Comparison of ENCODE assay signal across 6 cellular contexts in the genomic region with DNA sequence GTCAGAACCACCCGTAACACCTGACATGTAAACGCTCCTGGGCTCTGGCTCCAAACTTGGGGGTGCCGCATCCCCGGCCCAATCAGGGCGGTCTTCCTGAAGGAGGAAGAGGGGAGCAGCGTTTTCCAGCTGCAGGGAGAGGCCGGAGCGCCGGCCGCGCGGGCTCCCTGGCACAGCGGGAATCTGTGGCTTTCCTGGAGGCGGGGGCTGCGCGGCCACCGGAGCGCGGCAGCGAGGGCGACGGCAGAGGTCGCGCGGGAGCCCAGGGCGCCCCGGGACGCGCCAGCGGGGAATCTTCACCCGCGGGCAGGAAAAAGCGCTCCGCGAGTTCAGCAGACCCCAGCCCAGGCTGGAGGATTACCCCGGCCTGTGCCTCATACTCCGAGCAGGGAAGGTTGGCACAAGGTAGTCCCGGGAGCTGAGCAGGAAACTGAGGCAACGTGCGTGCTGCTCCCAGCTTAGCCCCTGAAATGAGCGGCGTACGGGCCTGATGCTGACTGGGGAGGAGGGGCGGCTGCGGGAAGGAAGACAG. TPM values are rescaled to one million over a fixed set of nuclear protein-coding genes. Genes with fewer than 3 reads are reported as not detected.
DNase-seq lines count a peak whose midpoint lies in the region; ATAC-seq and TF ChIP-seq lines count a peak whose summit lies in the region.

No MANE protein-coding gene starts in this region.

- H2AFZ ChIP-seq in mammary epithelial cell (ENCODE audit: low read depth, low read length) = peak overlapping the region; percentile 45

- H3K4me1 ChIP-seq in mammary epithelial cell (ENCODE audit: insufficient read depth, low read length) = peaks cover 20% of the 10 kb centered on the region
- H3K4me1 ChIP-seq in neutrophil (ENCODE audit: control insufficient read depth in 1 of 2, insufficient read depth in 1 of 2, low read depth in 1 of 2, low read length in 1 of 2) = peaks cover 28 to 36% of the 10 kb centered on the region in 2 experiments

- H3K4me3 ChIP-seq in mammary epithelial cell (replicated peaks in 1 of 3; ENCODE audit: insufficient read depth in 1 of 3, low read depth in 2 of 3, low read length in 3 of 3) (peak overlapping the region; percentile 28 to 49 (median 43)), neutrophil (ENCODE audit: low read depth in 1 of 2, low read length in 1 of 2) (peak overlapping the region; percentile 39 to 52)

- H3K27me3 ChIP-seq in mammary epithelial cell (ENCODE audit: insufficient read depth, low read length) (peaks cover 16% of the 10 kb centered on the region), neutrophil (peaks cover 66% of the 10 kb centered on the region)

- 4% methylated on average over 5 of the region's 45 CpGs for WGBS in mammary epithelial cell (ENCODE audit: low coverage, missing lambda C conversion rate)

- ATAC-seq in GM18909 (IDR thresholded peaks at IDR 0.05; ENCODE audit: poor library complexity, unreplicated experiment) (peak; percentile 6), HG03196 (IDR thresholded peaks at IDR 0.05; ENCODE audit: unreplicated experiment) (peak; percentile 15)

- in situ Hi-C loops in mammary epithelial cell (cut with MboI; ENCODE audit: low sequenced_read_pairs in 2 of 2) = loop anchor here (10.0 to 25.0 kb wide), 2 partner anchors 88 to 350 kb away; a partner anchor contains a TSS
- in situ Hi-C loops in KBM-7 (cut with MboI; ENCODE audit: low pct_unique_long_range_greater_than_20kb, low sequenced_read_pairs) = no loop called here

- H3K36me3 ChIP-seq in mammary epithelial cell (ENCODE audit: insufficient read depth, low read length) (peaks cover 2% of the 10 kb centered on the region), neutrophil (no peaks in the 10 kb centered on the region)

- H3K27ac ChIP-seq in mammary epithelial cell (ENCODE audit: insufficient read depth, low read depth, low read length) (no peak overlapping the region), neutrophil (no peak overlapping the region), substantia nigra (ENCODE audit: low read depth, low read length, poor library complexity, severe bottlenecking) (no peak overlapping the region)

- TF ChIP-seq CTCF in mammary epithelial cell (conservative IDR thresholded peaks at IDR 0.05 in 1 of 2, IDR thresholded peaks at IDR 0.05 in 1 of 2; ENCODE audit: extremely low read depth in 1 of 2, insufficient read depth in 1 of 2, low read depth in 1 of 2, low read length in 2 of 2) (no peak), neutrophil (IDR thresholded peaks at IDR 0.05) (no peak)

- H3K79me2 ChIP-seq in mammary epithelial cell (ENCODE audit: insufficient read depth, low read length) = no peaks in the 10 kb centered on the region

- H3K9ac ChIP-seq in mammary epithelial cell (ENCODE audit: insufficient read depth, low read length) = no peak overlapping the region

- CTCF ChIA-PET in mammary epithelial cell (lab: Charles Lee; ENCODE audit: low non-redundant PET) = interaction anchor here (0.6 kb wide), 1 partner anchor 74 kb away, joined by 3 read pairs; no protein-coding TSS in a partner anchor

- BruUV-seq in mammary epithelial cell (replicated peaks; lab: Mats Ljungman, UMichigan) = no TSS peak

- no peaks in the 10 kb centered on the region for H4K20me1 ChIP-seq in mammary epithelial cell (ENCODE audit: insufficient read depth, low read length)

- dilution Hi-C loops in mammary epithelial cell (cut with HindIII; ENCODE audit: low sequenced_read_pairs) = no loop called here

- intact Hi-C loops in mammary epithelial cell (cut with micrococcal nuclease) = loop anchor here (1.0 kb wide), 4 partner anchors 31 to 118 kb away; no protein-coding TSS in a partner anchor

- H3K9me3 ChIP-seq in mammary epithelial cell (replicated peaks; ENCODE audit: insufficient read depth, low read length) = no peaks in the 10 kb centered on the region
- H3K9me3 ChIP-seq in neutrophil = no peaks in the 10 kb centered on the region

- DNase-seq in mammary epithelial cell (no peak), KBM-7 (no peak), substantia nigra (lab: John Stamatoyannopoulos, UW) (no peak)

- peak overlapping the region; percentile 93 for H3K4me2 ChIP-seq in mammary epithelial cell (ENCODE audit: insufficient read depth, low read depth, low read length)

RNA-seq across cellular contexts. Expression of a gene that starts 0.6 kb away (rescaled TPM):
- total RNA-seq in mammary epithelial cell = under 1 TPM in 1 of 2 donors, not detected in 1; 0.17 TPM
- not detected for polyA plus RNA-seq in mammary epithelial cell
- polyA minus RNA-seq in mammary epithelial cell = not detected

RNA-seq across cellular contexts. Expression of a gene that starts 10.6 kb away (rescaled TPM):
- not detected for total RNA-seq in mammary epithelial cell
- not detected for polyA plus RNA-seq in mammary epithelial cell
- polyA minus RNA-seq in mammary epithelial cell = not detected

RNA-seq across cellular contexts. Expression of a gene that starts 22.9 kb away (rescaled TPM):
- 1 to 10 TPM in 1 of 2 donors, not detected in 1; 3.8 TPM for total RNA-seq in mammary epithelial cell
- polyA plus RNA-seq in mammary epithelial cell = 7.4 TPM
- polyA minus RNA-seq in mammary epithelial cell = 5.4 TPM

RNA-seq across cellular contexts. Expression of a gene that starts 37.5 kb away (rescaled TPM):
- total RNA-seq in mammary epithelial cell = 1 to 10 TPM; 8.7 to 9.7 TPM
- polyA plus RNA-seq in mammary epithelial cell = 1.9 TPM
- polyA minus RNA-seq in mammary epithelial cell = 4.3 TPM
